Comparison of ENCODE assay signal across 9 cellular contexts in genomic region chr14:24817638-24818053, GRCh38.
A peak's percentile ranks its signal among the peaks of the same experiment; 100 is the strongest.
DNase-seq lines count a peak whose midpoint lies in the region; ATAC-seq, FAIRE-seq and TF ChIP-seq lines count a peak whose summit lies in the region.
"Had no signal": no experiment of that assay in that cellular context is flagged by ENCODE, and none has a peak within 500 bp of the region (broad histone marks: within the 10 kb centered on the region; RNA-seq: fewer than 3 reads in every experiment).

No MANE protein-coding gene starts in this region.

- H3K4me3 ChIP-seq in AG04450 (ENCODE audit: low read depth, low read length) (no peak overlapping the region), HepG2 (replicated peaks in 1 of 3; ENCODE audit: insufficient read depth in 1 of 3, low read depth in 2 of 3, low read length in 3 of 3) (peak overlapping the region; percentile 18 to 56 (median 35))

- H3K27me3 ChIP-seq in AG04450 (ENCODE audit: control insufficient read depth, insufficient read depth, low read length) (no peaks in the 10 kb centered on the region), HepG2 (ENCODE audit: control insufficient read depth in 1 of 2, insufficient read depth in 2 of 2, low read length in 2 of 2) (no peaks in the 10 kb centered on the region)

- H3K4me1 Mint-ChIP-seq in HFFc6 (ENCODE audit: low read depth), result peaks cover 13% of the 10 kb centered on the region
- H3K4me1 Mint-ChIP-seq in T-helper 17 cell, result no peaks in the 10 kb centered on the region
- H3K4me1 Mint-ChIP-seq: activated CD8-positive, alpha-beta memory T cell treated with anti-CD3 and anti-CD28 coated beads, Interleukin-2, amount 10 ng/mL, durations not matched to agents 7 days and 5 days had no signal

- peak overlapping the region; percentile 88 for H3K4me2 ChIP-seq in HepG2 (ENCODE audit: low read depth, low read length)

- FAIRE-seq in HepG2 (lab: Jason Lieb, UNC), result no peak

- H2AFZ ChIP-seq in HepG2 (ENCODE audit: low read length), result peak overlapping the region; percentile 33

- no peaks in the 10 kb centered on the region for H4K20me1 ChIP-seq in HepG2 (ENCODE audit: insufficient read depth, low read length)

- H3K9me3 ChIP-seq in AG04450 (ENCODE audit: control insufficient read depth, insufficient read depth, low read length) (no peaks in the 10 kb centered on the region), HepG2 (ENCODE audit: low read length) (no peaks in the 10 kb centered on the region), T-helper 17 cell (ENCODE audit: control insufficient read depth, low read length, poor library complexity, severe bottlenecking) (no peaks in the 10 kb centered on the region)

- no peak for TF ChIP-seq EP300 in HepG2 (IDR thresholded peaks at IDR 0.05; ENCODE audit: low read depth in 2 of 2, low read length in 2 of 2)
- TF ChIP-seq EP300 in HepG2 (CRISPR knock-in tag; IDR thresholded peaks at IDR 0.05; ENCODE audit: borderline replicate concordance), result no peak

- no peak for DNase-seq in AG04450 (ENCODE audit: low read depth, low spot score)
- no peak for DNase-seq in HFFc6
- no peak for DNase-seq in HepG2 (ENCODE audit: low spot score)
- DNase-seq in HK-2 (ENCODE audit: unreplicated experiment), result no peak
- DNase-seq in stimulated activated CD4-positive, alpha-beta T cell treated with anti-CD3 and anti-CD28 coated beads, Interleukin-4, amount 100 ng/mL, for 24 hours, result no peak
- no peak for DNase-seq in T-helper 17 cell
- DNase-seq: activated CD8-positive, alpha-beta memory T cell treated with anti-CD3 and anti-CD28 coated beads, Interleukin-2, amount 10 ng/mL, durations not matched to agents 7 days and 5 days had no signal

- TF ChIP-seq CTCF in AG04450 (IDR thresholded peaks at IDR 0.05; ENCODE audit: low read depth, low read length), result peak; percentile 43
- peak; percentile 72 for TF ChIP-seq CTCF in HFFc6 (IDR thresholded peaks at IDR 0.05)
- TF ChIP-seq CTCF in HepG2 (CRISPR knock-in tag; IDR thresholded peaks at IDR 0.05), result peak; percentile 81

- intact Hi-C loops in HepG2 (cut with micrococcal nuclease; ENCODE audit: unreplicated experiment), result loop anchor here (1.0 to 2.0 kb wide), 5 partner anchors 22 to 218 kb away; no protein-coding TSS in a partner anchor

- H3K27ac ChIP-seq in AG04450 (ENCODE audit: low read depth, low read length), result no peak overlapping the region
- peak overlapping the region; percentile 23 for H3K27ac ChIP-seq in cingulate gyrus (ENCODE audit: low read depth, low read length)
- peak overlapping the region; percentile 86 for H3K27ac ChIP-seq in HepG2 (ENCODE audit: extremely low read length, insufficient read depth, low read length)

- 3% methylated on average over 6 of the region's 6 CpGs for WGBS in HepG2 (ENCODE audit: low lambda C conversion rate)

- CTCF ChIA-PET in AG04450 (lab: Charles Lee) (interaction anchor here (1.0 to 2.3 kb wide), 3 partner anchors 235 to 316 kb away, joined by 3 to 10 read pairs (median 6); no protein-coding TSS in a partner anchor), HepG2 (lab: Yijun Ruan, JAX; ENCODE audit: low intra/inter-chr PET ratio, low total read pairs) (interaction anchor here (1.2 to 3.5 kb wide), 4 partner anchors 11 to 315 kb away, joined by 3 to 13 read pairs (median 4); no protein-coding TSS in a partner anchor)

- H3K27me3 Mint-ChIP-seq in HFFc6 (ENCODE audit: insufficient read depth) (no peaks in the 10 kb centered on the region; the same call in none of the 2 replicates), T-helper 17 cell (peaks cover 78% of the 10 kb centered on the region)

- BruUV-seq in HepG2 (replicated peaks; lab: Mats Ljungman, UMichigan), result TSS peak; percentile 90

- no peaks in the 10 kb centered on the region for H3K79me2 ChIP-seq in HepG2 (ENCODE audit: insufficient read depth, low read length)

- H3K9me3 Mint-ChIP-seq in HFFc6, result no peaks in the 10 kb centered on the region

- ATAC-seq in HepG2 (peak; percentile 57), GM18907 (IDR thresholded peaks at IDR 0.05; ENCODE audit: unreplicated experiment) (no peak), T-helper 17 cell (no peak)
- ATAC-seq: activated CD8-positive, alpha-beta memory T cell treated with anti-CD3 and anti-CD28 coated beads, Interleukin-2, amount 10 ng/mL, durations not matched to agents 7 days and 5 days had no signal

- TF ChIP-seq POLR2A in HepG2 (IDR thresholded peaks at IDR 0.05; ENCODE audit: insufficient read depth in 1 of 2, low read depth in 2 of 2, low read length in 2 of 2), result no peak

- no peak overlapping the region for H3K4me3 Mint-ChIP-seq in HFFc6
- no peak overlapping the region for H3K4me3 Mint-ChIP-seq in T-helper 17 cell
- H3K4me3 Mint-ChIP-seq: activated CD8-positive, alpha-beta memory T cell treated with anti-CD3 and anti-CD28 coated beads, Interleukin-2, amount 10 ng/mL, durations not matched to agents 7 days and 5 days had no signal

- POLR2A ChIA-PET in AG04450 (lab: Yijun Ruan, JAX), result no interaction called here
- POLR2A ChIA-PET in HepG2 (lab: Yijun Ruan, JAX), result interaction anchor here (0.9 to 10.7 kb wide), 29 partner anchors 8 to 233 kb away, joined by 3 to 380 read pairs (median 5); partner anchors contain the start of gene STXBP6

- 0 out of 2 replicates have a peak, but pooled peaks have one; percentile 9 for TF ChIP-seq RAD21 in HepG2 (CRISPR knock-in tag; IDR thresholded peaks at IDR 0.05)

- H3K27ac Mint-ChIP-seq in HFFc6 (no peak overlapping the region), T-helper 17 cell (no peak overlapping the region)
- H3K27ac Mint-ChIP-seq: activated CD8-positive, alpha-beta memory T cell treated with anti-CD3 and anti-CD28 coated beads, Interleukin-2, amount 10 ng/mL, durations not matched to agents 7 days and 5 days had no signal

- H3K9ac ChIP-seq in HepG2 (ENCODE audit: insufficient read depth, low read depth, low read length), result peak overlapping the region; percentile 67

- peaks cover 0 to 1% of the 10 kb centered on the region in 2 experiments; a peak in 2 of 5 replicates for H3K36me3 ChIP-seq in HepG2 (replicated peaks in 1 of 2; ENCODE audit: control insufficient read depth in 1 of 2, insufficient read depth in 2 of 2, low read length in 2 of 2)

- H3K36me3 Mint-ChIP-seq in HFFc6 (ENCODE audit: low read depth) (no peaks in the 10 kb centered on the region), T-helper 17 cell (ENCODE audit: low read depth) (no peaks in the 10 kb centered on the region)
- H3K36me3 Mint-ChIP-seq: activated CD8-positive, alpha-beta memory T cell treated with anti-CD3 and anti-CD28 coated beads, Interleukin-2, amount 10 ng/mL, durations not matched to agents 7 days and 5 days had no signal

- in situ Hi-C loops in HepG2 (cut with HindIII; ENCODE audit: extremely low pct_ligation_motif_present, low pct_unique_long_range_greater_than_20kb), result no loop called here

- peaks cover 76% of the 10 kb centered on the region for H3K4me1 ChIP-seq in HepG2 (ENCODE audit: insufficient read depth, low read length)

TF ChIP-seq in HepG2, 621 proteins besides CTCF, POLR2A, EP300 and RAD21 (continues in another document):
- no peak for TF ChIP-seq POGZ (CRISPR knock-in tag; IDR thresholded peaks at IDR 0.05)
- TF ChIP-seq ZFY (CRISPR knock-in tag; IDR thresholded peaks at IDR 0.05), result no peak
- no peak for TF ChIP-seq RFXANK (CRISPR knock-in tag; IDR thresholded peaks at IDR 0.05)
- no peak for TF ChIP-seq ZNF616 (CRISPR knock-in tag; IDR thresholded peaks at IDR 0.05; ENCODE audit: low read depth)
- no peak for TF ChIP-seq HMGXB3 (CRISPR knock-in tag; IDR thresholded peaks at IDR 0.05; ENCODE audit: borderline replicate concordance)
- TF ChIP-seq ZNF44 (CRISPR knock-in tag; IDR thresholded peaks at IDR 0.05), result peak; percentile 59
- TF ChIP-seq ZNF275 (CRISPR knock-in tag; IDR thresholded peaks at IDR 0.05; ENCODE audit: borderline replicate concordance), result peak; percentile 0; the same call in 1 of the 2 replicates
- no peak for TF ChIP-seq PRMT3 (CRISPR knock-in tag; IDR thresholded peaks at IDR 0.05; ENCODE audit: borderline replicate concordance, low read depth)
